20 cellular contexts compared by ENCODE assay signal in the genomic region with DNA sequence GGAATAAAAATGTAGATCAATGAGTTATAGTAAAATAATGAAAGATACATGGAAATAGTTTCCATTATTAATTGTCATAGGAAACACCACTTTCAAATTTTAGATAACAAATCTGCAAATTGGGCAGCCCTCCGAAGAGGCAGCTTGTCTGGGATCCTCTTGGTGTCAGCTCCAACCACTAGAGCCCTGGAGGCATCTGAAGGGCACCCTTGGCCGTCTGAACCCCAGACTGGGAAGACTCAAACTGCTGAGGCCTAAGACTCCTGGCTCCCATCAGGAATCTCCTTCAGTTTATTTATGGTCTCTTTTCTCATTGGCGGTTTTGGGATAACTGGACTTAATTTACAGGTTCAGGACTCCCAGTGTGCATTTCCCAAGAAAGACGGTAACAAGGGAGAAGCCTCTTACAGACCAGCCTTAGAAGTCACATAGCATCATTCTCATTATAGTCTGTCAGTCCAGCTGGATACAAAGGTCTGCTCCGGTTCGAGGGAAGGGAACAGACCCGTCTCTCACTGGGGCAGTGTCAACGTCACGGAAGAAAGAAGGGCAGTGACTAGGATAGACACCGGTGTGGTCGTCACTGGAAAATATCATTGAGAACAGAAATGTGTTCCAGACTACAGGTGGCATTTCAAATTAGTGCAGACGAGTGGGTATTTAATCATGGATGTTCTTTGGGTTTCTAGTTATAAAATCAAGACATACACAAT.
A peak's percentile ranks its signal among the peaks of the same experiment; 100 is the strongest.
DNase-seq lines count a peak whose midpoint lies in the region; ATAC-seq, FAIRE-seq and TF ChIP-seq lines count a peak whose summit lies in the region.
"Had no signal": no experiment of that assay in that cellular context is flagged by ENCODE, and none has a peak within 500 bp of the region (broad histone marks: within the 10 kb centered on the region; RNA-seq: fewer than 3 reads in every experiment).

No MANE protein-coding gene starts in this region.

- FAIRE-seq in astrocyte (lab: Jason Lieb, UNC), result peak; percentile 70
- FAIRE-seq: GM12878, H54 had no signal

- H3K4me2 ChIP-seq in astrocyte (ENCODE audit: low read length), result no peak overlapping the region

- no peak for TF ChIP-seq CTCF in astrocyte (IDR thresholded peaks at IDR 0.05; ENCODE audit: insufficient read depth, low read depth, low read length)

- no peaks in the 10 kb centered on the region for H3K36me3 ChIP-seq in HUES48 (ENCODE audit: control insufficient read depth, insufficient read depth, low read length)
- no peaks in the 10 kb centered on the region for H3K36me3 ChIP-seq in astrocyte (ENCODE audit: insufficient read depth, low read length)
- H3K36me3 ChIP-seq in naive thymus-derived CD4-positive, alpha-beta T cell (ENCODE audit: control insufficient read depth in 2 of 3, insufficient read depth in 3 of 3, low read length in 3 of 3), result no peaks in the 10 kb centered on the region

- H3K4me3 Mint-ChIP-seq in astrocyte (ENCODE audit: unreplicated experiment), result no peak overlapping the region
- H3K4me3 Mint-ChIP-seq in naive thymus-derived CD4-positive, alpha-beta T cell, result no peak overlapping the region
- H3K4me3 Mint-ChIP-seq: CD4-positive, CD25-positive, alpha-beta regulatory T cell had no signal

- H3K36me3 Mint-ChIP-seq in astrocyte (ENCODE audit: low read depth, unreplicated experiment), result no peaks in the 10 kb centered on the region
- no peaks in the 10 kb centered on the region for H3K36me3 Mint-ChIP-seq in naive thymus-derived CD4-positive, alpha-beta T cell
- H3K36me3 Mint-ChIP-seq: CD4-positive, CD25-positive, alpha-beta regulatory T cell had no signal

- H3K79me2 ChIP-seq in astrocyte (ENCODE audit: insufficient read depth, low read length), result no peaks in the 10 kb centered on the region

- ATAC-seq in HG02938 (IDR thresholded peaks at IDR 0.05; ENCODE audit: unreplicated experiment), result no peak
- ATAC-seq in naive thymus-derived CD4-positive, alpha-beta T cell, result no peak
- ATAC-seq in GM19395 (IDR thresholded peaks at IDR 0.05; ENCODE audit: unreplicated experiment), result no peak
- ATAC-seq: GM12878 had no signal

- 0 out of 2 replicates have a peak overlapping the region, but pooled peaks have one; percentile 5 for H3K9ac ChIP-seq in HUES48 (ENCODE audit: low read depth, low read length)
- H3K9ac ChIP-seq in astrocyte (ENCODE audit: low read length), result no peak overlapping the region

- no peaks in the 10 kb centered on the region for H3K4me1 ChIP-seq in HUES48 (ENCODE audit: control insufficient read depth, insufficient read depth, low read length)
- H3K4me1 ChIP-seq in astrocyte (ENCODE audit: insufficient read depth, low read length), result no peaks in the 10 kb centered on the region
- H3K4me1 ChIP-seq in naive thymus-derived CD4-positive, alpha-beta T cell (ENCODE audit: control insufficient read depth in 2 of 2, insufficient read depth in 2 of 2, low read length in 2 of 2), result no peaks in the 10 kb centered on the region

- CTCF ChIA-PET in naive thymus-derived CD4-positive, alpha-beta T cell (lab: Charles Lee), result no interaction called here

- H3K27ac ChIP-seq in HUES48 (ENCODE audit: low read depth, low read length) (no peak overlapping the region), astrocyte (ENCODE audit: low read depth, low read length) (no peak overlapping the region)
- H3K27ac ChIP-seq in naive thymus-derived CD4-positive, alpha-beta T cell (ENCODE audit: low read depth, low read length), result no peak overlapping the region
- H3K27ac ChIP-seq: RWPE1 had no signal

- no peaks in the 10 kb centered on the region for H3K4me1 Mint-ChIP-seq in astrocyte (ENCODE audit: low read depth, unreplicated experiment)
- no peaks in the 10 kb centered on the region for H3K4me1 Mint-ChIP-seq in naive thymus-derived CD4-positive, alpha-beta T cell
- H3K4me1 Mint-ChIP-seq: CD4-positive, CD25-positive, alpha-beta regulatory T cell had no signal

- no peaks in the 10 kb centered on the region for H4K20me1 ChIP-seq in astrocyte (ENCODE audit: insufficient read depth, low read length)

- H3K27ac Mint-ChIP-seq in astrocyte (ENCODE audit: unreplicated experiment), result no peak overlapping the region
- H3K27ac Mint-ChIP-seq in naive thymus-derived CD4-positive, alpha-beta T cell, result no peak overlapping the region
- H3K27ac Mint-ChIP-seq: CD4-positive, CD25-positive, alpha-beta regulatory T cell had no signal

- H3K9me3 ChIP-seq in HUES48 (ENCODE audit: control insufficient read depth, insufficient read depth, low read length), result no peaks in the 10 kb centered on the region
- no peaks in the 10 kb centered on the region for H3K9me3 ChIP-seq in astrocyte (ENCODE audit: insufficient read depth, low read depth, low read length)
- no peaks in the 10 kb centered on the region for H3K9me3 ChIP-seq in naive thymus-derived CD4-positive, alpha-beta T cell (ENCODE audit: control insufficient read depth in 2 of 3, low read length in 3 of 3)

- no peak overlapping the region for H2AFZ ChIP-seq in astrocyte (ENCODE audit: low read depth, low read length)

- H3K27me3 ChIP-seq in HUES48 (ENCODE audit: control insufficient read depth, insufficient read depth, low read length) (no peaks in the 10 kb centered on the region), astrocyte (ENCODE audit: insufficient read depth, low read length) (no peaks in the 10 kb centered on the region)
- no peaks in the 10 kb centered on the region for H3K27me3 ChIP-seq in naive thymus-derived CD4-positive, alpha-beta T cell (ENCODE audit: control insufficient read depth in 2 of 2, insufficient read depth in 2 of 2, low read length in 2 of 2)

- POLR2A ChIA-PET in naive thymus-derived CD4-positive, alpha-beta T cell (lab: Charles Lee), result no interaction called here

- intact Hi-C loops in naive thymus-derived CD4-positive, alpha-beta T cell (cut with micrococcal nuclease), result no loop called here

- H3K4me3 ChIP-seq in HUES48 (ENCODE audit: low read depth, low read length) (no peak overlapping the region), astrocyte (ENCODE audit: insufficient read depth, low read depth, low read length) (no peak overlapping the region)
- no peak overlapping the region for H3K4me3 ChIP-seq in naive thymus-derived CD4-positive, alpha-beta T cell (ENCODE audit: low read length)
- H3K4me3 ChIP-seq: GM12878 had no signal

- H3K27me3 Mint-ChIP-seq in astrocyte (ENCODE audit: low read depth, unreplicated experiment), result no peaks in the 10 kb centered on the region
- H3K27me3 Mint-ChIP-seq in naive thymus-derived CD4-positive, alpha-beta T cell, result no peaks in the 10 kb centered on the region
- H3K27me3 Mint-ChIP-seq: CD4-positive, CD25-positive, alpha-beta regulatory T cell had no signal

- DNase-seq in SHP77 (lab: John Stamatoyannopoulos, UW) (peak; percentile 51 to 71), SHP77 treated with DMSO at 0.1 percent for 48 hours (lab: John Stamatoyannopoulos, UW) (no peak), astrocyte (ENCODE audit: low read depth) (no peak), retina (peak; percentile 30)
- DNase-seq in naive thymus-derived CD4-positive, alpha-beta T cell, result no peak
- DNase-seq: CD4-positive, CD25-positive, alpha-beta regulatory T cell; DMS79; KBM-7; MM.1S; NCI-H1092 treated with DMSO at 0.1 percent for 48 hours; NCI-H1436 treated with DMSO at 0.1 percent for 48 hours; NCI-H2081 treated with DMSO at 0.1 percent for 48 hours; NCI-H446 treated with DMSO at 0.1 percent for 48 hours; NCI-H526 treated with DMSO at 0.1 percent for 48 hours had no signal

- H3K9me3 Mint-ChIP-seq in astrocyte (ENCODE audit: unreplicated experiment), result no peaks in the 10 kb centered on the region
- peaks cover 0 to 7% (median 0%) of the 10 kb centered on the region in 11 donors for H3K9me3 Mint-ChIP-seq in naive thymus-derived CD4-positive, alpha-beta T cell

Comparison
In these comparisons a context has a peak if more than half of its experiments do, and no peak if none do; other contexts are left out.
1. DNase-seq: peak in SHP77 (2 of 2) and retina (single experiment); none in SHP77 treated with DMSO at 0.1 percent for 48 hours (single experiment), astrocyte (single experiment) and naive thymus-derived CD4-positive, alpha-beta T cell (0 of 9).